2 cellular contexts compared by ENCODE assay signal in the genomic region with DNA sequence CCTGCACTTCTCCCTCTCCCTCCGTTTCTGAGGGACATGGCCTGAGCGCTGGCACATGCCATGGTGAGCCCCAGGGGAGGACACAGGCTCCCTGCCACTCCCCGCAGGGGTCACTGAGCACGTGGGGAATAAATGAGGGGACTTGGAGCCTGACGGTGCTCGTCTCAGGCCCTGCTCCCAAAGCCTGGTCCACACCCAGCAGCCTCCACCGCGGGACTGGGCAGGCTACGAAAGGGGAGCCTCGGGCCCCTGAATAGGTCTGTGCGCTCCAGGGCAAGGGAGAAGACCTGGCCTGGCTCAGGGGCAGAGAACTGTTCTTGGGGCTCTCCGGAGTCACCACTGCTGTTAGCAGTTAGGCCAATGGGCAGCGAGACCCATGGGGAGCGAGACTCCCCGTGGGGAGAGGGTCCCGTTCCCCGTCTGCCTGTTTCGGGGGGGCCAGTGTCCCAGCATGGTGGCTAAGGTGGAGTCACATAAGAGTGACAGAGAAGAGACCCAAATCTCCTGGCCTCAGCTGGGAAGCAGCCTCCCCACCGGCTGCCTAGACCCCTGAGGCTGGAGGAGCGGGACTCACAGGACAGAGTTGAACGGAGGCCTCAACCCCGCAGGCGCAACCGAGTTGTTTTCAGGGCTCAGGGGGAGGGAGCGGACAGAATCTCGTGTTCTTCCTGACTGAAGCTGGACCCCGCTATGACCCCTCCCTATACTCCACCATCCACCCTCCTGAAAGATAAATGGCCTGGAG.
TF ChIP-seq lines count a peak whose summit lies in the region.

No MANE protein-coding gene starts in this region.

TF ChIP-seq in SK-N-SH, 30 proteins besides CTCF, POLR2A, EP300 and RAD21 (continued from another document):
- TF ChIP-seq REST (IDR thresholded peaks at IDR 0.05; ENCODE audit: low read depth, low read length) (no peak), IRF3 (IDR thresholded peaks at IDR 0.05; ENCODE audit: low read depth, low read length) (no peak), FOXM1 (IDR thresholded peaks at IDR 0.05; ENCODE audit: low read depth) (no peak), POLR2AphosphoS5 (IDR thresholded peaks at IDR 0.05; ENCODE audit: low read depth, low read length) (no peak), TAF1 (IDR thresholded peaks at IDR 0.05; ENCODE audit: borderline replicate concordance, low read depth, low read length) (no peak), FOXJ3 (CRISPR knock-in tag; IDR thresholded peaks at IDR 0.05) (no peak)

TF ChIP-seq in SK-N-SH treated with all-trans-retinoic acid at 6 μM for 48 hours, 23 proteins besides CTCF, POLR2A, EP300 and RAD21 (continued from another document):
- no peak for TF ChIP-seq CREB5 (CRISPR knock-in tag; IDR thresholded peaks at IDR 0.05; ENCODE audit: low read depth)
- TF ChIP-seq ESRRG (CRISPR knock-in tag; IDR thresholded peaks at IDR 0.05): no peak
